Comparison of ENCODE assay signal across 31 cellular contexts in genomic region chr9:96338299-96338698, GRCh38. TPM values are rescaled to one million over a fixed set of nuclear protein-coding genes. Genes with fewer than 3 reads are reported as not detected.
"Had no signal": no experiment of that assay in that cellular context is flagged by ENCODE, and none has a peak within 500 bp of the region (broad histone marks: within the 10 kb centered on the region; RNA-seq: fewer than 3 reads in every experiment).

No MANE protein-coding gene starts in this region.

- H3K4me3 ChIP-seq: ascending aorta, breast epithelium, cardiac muscle cell, colonic mucosa, esophagus muscularis mucosa, gastrocnemius medialis, heart left ventricle had no signal

- DNase-seq: activated CD4-positive, alpha-beta memory T cell treated with anti-CD3 and anti-CD28 coated beads, Interleukin-2, amount 10 ng/mL, durations not matched to agents 7 days and 5 days; activated CD4-positive, alpha-beta T cell treated with anti-CD3 and anti-CD28 coated beads for 1 hour; activated CD4-positive, alpha-beta T cell treated with anti-CD3 and anti-CD28 coated beads for 4 hours; activated CD4-positive, alpha-beta T cell treated with anti-CD3 and anti-CD28 coated beads, Interleukin-2, amount 10 ng/mL, durations not matched to agents 7 days and 5 days; activated CD4-positive, alpha-beta T cell treated with anti-CD3 and anti-CD28 coated beads, Interleukin-2, amount 50 U/mL, for 4 hours; activated CD8-positive, alpha-beta memory T cell treated with anti-CD3 and anti-CD28 coated beads, Interleukin-2, amount 50 U/mL, for 48 hours; activated gamma-delta T cell; activated naive CD4-positive, alpha-beta T cell; activated naive CD4-positive, alpha-beta T cell treated with anti-CD3 and anti-CD28 coated beads, Interleukin-2, amount 10 ng/mL, durations not matched to agents 7 days and 5 days; activated naive CD8-positive, alpha-beta T cell treated with anti-CD3 and anti-CD28 coated beads, Interleukin-2, amount 10 ng/mL, durations not matched to agents 7 days and 5 days; activated T-cell treated with anti-CD3 and anti-CD28 coated beads for 4 hours; activated T-cell treated with anti-CD3 and anti-CD28 coated beads, Interleukin-2, amount 50 U/mL, for 24 hours; activated T-cell treated with anti-CD3 and anti-CD28 coated beads, Interleukin-2, amount 50 U/mL, for 72 hours; central memory CD4-positive, alpha-beta T cell; cerebellar nuclear complex; colonic mucosa; effector memory CD8-positive, alpha-beta T cell; erythroblast; foreskin keratinocyte; gastrocnemius medialis; glutamatergic neuron; heart left ventricle; T-helper 1 cell; T-helper 17 cell; T1000 had no signal

- H3K4me1 ChIP-seq: ascending aorta, breast epithelium, gastrocnemius medialis had no signal

- H3K36me3 ChIP-seq: breast epithelium, cardiac muscle cell, colonic mucosa, gastrocnemius medialis had no signal

- ATAC-seq: activated naive CD4-positive, alpha-beta T cell treated with anti-CD3 and anti-CD28 coated beads, Interleukin-2, amount 50 U/mL, for 72 hours; activated T-cell treated with anti-CD3 and anti-CD28 coated beads, Interleukin-2, amount 50 U/mL, for 72 hours; effector memory CD8-positive, alpha-beta T cell; foreskin keratinocyte; gastrocnemius medialis; heart left ventricle; T-helper 17 cell had no signal

- H3K27ac ChIP-seq: ascending aorta, breast epithelium, cardiac muscle cell, colonic mucosa, foreskin keratinocyte, gastrocnemius medialis, heart left ventricle had no signal

- H3K9me3 ChIP-seq: ascending aorta, breast epithelium, colonic mucosa, esophagus muscularis mucosa, gastrocnemius medialis, heart left ventricle had no signal

- H3K27me3 ChIP-seq: ascending aorta, breast epithelium, cardiac muscle cell, colonic mucosa, esophagus muscularis mucosa, foreskin keratinocyte, gastrocnemius medialis, heart left ventricle had no signal

RNA-seq across cellular contexts. Expression of gene HSD17B3, which starts 36.3 kb away (rescaled TPM):
- total RNA-seq: activated CD4-positive, alpha-beta memory T cell treated with anti-CD3 and anti-CD28 coated beads, Interleukin-2, amount 10 ng/mL, durations not matched to agents 7 days and 5 days; activated naive CD4-positive, alpha-beta T cell treated with anti-CD3 and anti-CD28 coated beads, Interleukin-2, amount 50 U/mL, for 72 hours; ascending aorta; colonic mucosa; dermis microvascular lymphatic vessel endothelial cell; foreskin keratinocyte; gastrocnemius medialis had no signal
